Comparison of ENCODE assay signal across 11 cellular contexts in genomic region chr5:107980923-107981748, GRCh38.
"Had no signal": no experiment of that assay in that cellular context is flagged by ENCODE, and none has a peak within 500 bp of the region (broad histone marks: within the 10 kb centered on the region; RNA-seq: fewer than 3 reads in every experiment).

No MANE protein-coding gene starts in this region.

- H3K27me3 ChIP-seq: ascending aorta, gastroesophageal sphincter, suprapubic skin had no signal

- H3K36me3 Mint-ChIP-seq: type B pancreatic cell had no signal

- H3K27ac ChIP-seq: ascending aorta, gastroesophageal sphincter, parathyroid adenoma, suprapubic skin had no signal

- H3K36me3 ChIP-seq: ascending aorta, gastroesophageal sphincter, suprapubic skin had no signal

- H2AFZ ChIP-seq: parathyroid adenoma had no signal

- H3K4me1 ChIP-seq: ascending aorta, gastroesophageal sphincter, parathyroid adenoma, suprapubic skin had no signal

- H3K4me3 ChIP-seq: ascending aorta, gastroesophageal sphincter, suprapubic skin had no signal

- H3K9ac ChIP-seq: parathyroid adenoma had no signal

- H3K9me3 Mint-ChIP-seq: activated CD4-positive, alpha-beta memory T cell treated with anti-CD3 and anti-CD28 coated beads, Interleukin-2, amount 10 ng/mL, durations not matched to agents 7 days and 5 days; type B pancreatic cell had no signal

- H3K27me3 Mint-ChIP-seq: activated CD4-positive, alpha-beta memory T cell treated with anti-CD3 and anti-CD28 coated beads, Interleukin-2, amount 10 ng/mL, durations not matched to agents 7 days and 5 days; type B pancreatic cell had no signal

- H3K9me3 ChIP-seq: ascending aorta, gastroesophageal sphincter, suprapubic skin had no signal

- H3K79me2 ChIP-seq: parathyroid adenoma had no signal

- DNase-seq: activated CD4-positive, alpha-beta memory T cell treated with anti-CD3 and anti-CD28 coated beads, Interleukin-2, amount 10 ng/mL, durations not matched to agents 7 days and 5 days; activated CD4-positive, CD25-positive, alpha-beta regulatory T cell treated with anti-CD3 and anti-CD28 coated beads, Interleukin-2, amount 50 U/mL, for 72 hours; activated gamma-delta T cell treated with Interleukin-2 at 50 U/mL for 16 hours had no signal

- FAIRE-seq: colon, endothelial cell of umbilical vein, keratinocyte had no signal

- ATAC-seq: gastroesophageal sphincter had no signal

- H3K4me3 Mint-ChIP-seq: activated CD4-positive, alpha-beta memory T cell treated with anti-CD3 and anti-CD28 coated beads, Interleukin-2, amount 10 ng/mL, durations not matched to agents 7 days and 5 days; type B pancreatic cell had no signal

- H3K27ac Mint-ChIP-seq: activated CD4-positive, alpha-beta memory T cell treated with anti-CD3 and anti-CD28 coated beads, Interleukin-2, amount 10 ng/mL, durations not matched to agents 7 days and 5 days; type B pancreatic cell had no signal
